ENCODE assay signal across 8 cellular contexts in the genomic region with DNA sequence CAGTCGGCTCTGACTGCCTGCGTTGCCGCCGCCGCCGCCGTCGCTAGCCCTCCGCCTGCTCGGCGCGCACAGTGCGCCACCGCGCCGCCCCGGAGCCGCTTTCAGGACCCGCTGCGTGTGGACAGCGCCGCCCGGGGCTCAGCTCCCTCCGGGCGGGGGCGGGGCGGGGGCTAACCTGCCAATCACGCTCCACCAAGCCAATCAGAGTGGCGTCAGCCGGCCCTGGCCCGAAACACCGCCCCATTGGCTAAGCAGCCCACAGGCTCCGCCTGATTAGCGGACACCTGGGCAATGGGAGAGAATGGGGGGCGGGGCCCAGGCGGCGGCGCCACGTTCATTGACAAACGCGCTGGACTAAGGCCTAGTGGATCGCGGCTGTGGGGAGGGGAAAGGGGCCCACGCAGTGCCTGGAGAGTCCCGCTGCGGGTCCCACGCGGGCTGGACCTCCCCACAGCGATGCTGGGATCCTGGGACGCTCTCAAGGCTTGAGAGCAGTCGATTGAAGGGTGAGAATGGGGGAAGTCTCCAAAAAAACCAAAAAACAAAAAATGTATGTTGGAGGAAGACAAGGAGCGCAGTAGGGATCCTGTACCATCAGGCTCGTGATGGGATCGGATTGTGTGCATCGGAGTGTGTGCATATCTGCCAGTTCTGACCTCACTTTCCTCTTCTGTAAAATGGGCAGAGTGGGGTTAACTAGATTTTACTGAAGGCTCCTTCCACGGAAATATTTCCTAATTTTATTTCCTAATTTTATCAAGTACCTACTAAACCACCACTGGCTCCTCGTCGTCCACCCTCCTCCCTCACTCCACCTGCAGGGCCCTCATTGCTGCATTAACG. TPM values are rescaled to one million over a fixed set of nuclear protein-coding genes. Genes with fewer than 3 reads are reported as not detected.
DNase-seq lines count a peak whose midpoint lies in the region; ATAC-seq lines count a peak whose summit lies in the region.

No MANE protein-coding gene starts in this region.

- peaks cover 87% of the 10 kb centered on the region for H3K27me3 Mint-ChIP-seq in activated CD4-positive, alpha-beta memory T cell treated with anti-CD3 and anti-CD28 coated beads for 36 hours
- H3K27me3 Mint-ChIP-seq in memory B cell = no peaks in the 10 kb centered on the region

- H3K4me3 Mint-ChIP-seq in activated CD4-positive, alpha-beta memory T cell treated with anti-CD3 and anti-CD28 coated beads for 36 hours = peak overlapping the region; percentile 62
- H3K4me3 Mint-ChIP-seq in memory B cell = peak overlapping the region; percentile 97

- H3K4me1 ChIP-seq in BLaER1 treated with 17β-estradiol and CSF1 and Interleukin-3, amounts not matched to agents 10 nM and 100 nM = peaks cover 28 to 92% (median 67%) of the 10 kb centered on the region in 10 experiments

- H3K9me3 ChIP-seq in BLaER1 treated with 17β-estradiol and CSF1 and Interleukin-3, amounts not matched to agents 10 nM and 100 nM (replicated peaks in 1 of 11) = peaks cover 0 to 8% (median 0%) of the 10 kb centered on the region in 11 experiments; a peak in 4 of 22 replicates

- intact Hi-C loops in activated CD4-positive, alpha-beta memory T cell treated with anti-CD3 and anti-CD28 coated beads for 36 hours (cut with micrococcal nuclease) = loop anchor here (1.0 to 5.0 kb wide), 3 partner anchors 9 to 261 kb away; a partner anchor contains a TSS

- peak; percentile 60 for DNase-seq in NCI-H524 treated with DMSO at 0.1 percent for 48 hours (lab: John Stamatoyannopoulos, UW)
- DNase-seq in activated CD4-positive, alpha-beta memory T cell treated with anti-CD3 and anti-CD28 coated beads for 36 hours = peak; percentile 95
- peak; percentile 74 for DNase-seq in effector CD4-positive, alpha-beta T cell
- DNase-seq in memory B cell (ENCODE audit: low spot score in 2 of 2) = peak; percentile 95 to 98
- peak; percentile 76 for DNase-seq in stimulated activated CD8-positive, alpha-beta memory T cell treated with anti-CD3 and anti-CD28 coated beads, Interleukin-15, amount 100 ng/mL, for 24 hours (ENCODE audit: low read depth)

- peaks cover 99 to 100% (median 99%) of the 10 kb centered on the region in 11 experiments for H3K27me3 ChIP-seq in BLaER1 treated with 17β-estradiol and CSF1 and Interleukin-3, amounts not matched to agents 10 nM and 100 nM

- H4K20me1 ChIP-seq in BLaER1 treated with 17β-estradiol and CSF1 and Interleukin-3, amounts not matched to agents 10 nM and 100 nM = peaks cover 0 to 94% (median 78%) of the 10 kb centered on the region in 11 experiments; a peak in 20 of 22 replicates

- peak; percentile 84 for ATAC-seq in GM19324 (IDR thresholded peaks at IDR 0.05; ENCODE audit: low FRiP score, unreplicated experiment)
- ATAC-seq in HG03442 (IDR thresholded peaks at IDR 0.05; ENCODE audit: unreplicated experiment) = peak; percentile 78
- ATAC-seq in memory B cell (ENCODE audit: low read depth) = peak; percentile 89

- no peaks in the 10 kb centered on the region for H3K36me3 Mint-ChIP-seq in activated CD4-positive, alpha-beta memory T cell treated with anti-CD3 and anti-CD28 coated beads for 36 hours
- H3K36me3 Mint-ChIP-seq in memory B cell = peaks cover 12% of the 10 kb centered on the region

- peak overlapping the region; percentile 68 to 93 (median 87); a peak in 19 of 22 replicates for H3K9ac ChIP-seq in BLaER1 treated with 17β-estradiol and CSF1 and Interleukin-3, amounts not matched to agents 10 nM and 100 nM

- peaks cover 0 to 44% (median 12%) of the 10 kb centered on the region in 11 experiments; a peak in 10 of 22 replicates for H3K36me3 ChIP-seq in BLaER1 treated with 17β-estradiol and CSF1 and Interleukin-3, amounts not matched to agents 10 nM and 100 nM

- peak overlapping the region; percentile 82 to 98 (median 96) for H3K4me2 ChIP-seq in BLaER1 treated with 17β-estradiol and CSF1 and Interleukin-3, amounts not matched to agents 10 nM and 100 nM

- H3K4me1 Mint-ChIP-seq in activated CD4-positive, alpha-beta memory T cell treated with anti-CD3 and anti-CD28 coated beads for 36 hours (ENCODE audit: low read depth) = peaks cover 47% of the 10 kb centered on the region
- peaks cover 55% of the 10 kb centered on the region for H3K4me1 Mint-ChIP-seq in memory B cell

- CTCF ChIA-PET in activated CD4-positive, alpha-beta memory T cell treated with anti-CD3 and anti-CD28 coated beads for 36 hours (lab: Charles Lee) = no interaction called here

- POLR2A ChIA-PET in activated CD4-positive, alpha-beta memory T cell treated with anti-CD3 and anti-CD28 coated beads for 36 hours (lab: Charles Lee) = no interaction called here

- H3K9me3 Mint-ChIP-seq in activated CD4-positive, alpha-beta memory T cell treated with anti-CD3 and anti-CD28 coated beads for 36 hours = no peaks in the 10 kb centered on the region
- no peaks in the 10 kb centered on the region for H3K9me3 Mint-ChIP-seq in memory B cell

- no peak overlapping the region for H3K27ac Mint-ChIP-seq in activated CD4-positive, alpha-beta memory T cell treated with anti-CD3 and anti-CD28 coated beads for 36 hours
- peak overlapping the region; percentile 83 for H3K27ac Mint-ChIP-seq in memory B cell

- H3K27ac ChIP-seq in BLaER1 treated with 17β-estradiol and CSF1 and Interleukin-3, amounts not matched to agents 10 nM and 100 nM = peak overlapping the region in 9 of 11 experiments; percentile 62 to 83 (median 79); a peak in 17 of 22 replicates

- H3K4me3 ChIP-seq in BLaER1 treated with 17β-estradiol and CSF1 and Interleukin-3, amounts not matched to agents 10 nM and 100 nM = peak overlapping the region; percentile 56 to 84 (median 79)

RNA-seq across cellular contexts. Expression of a gene that starts 6.3 kb away (rescaled TPM):
- under 1 TPM; 0.12 to 0.15 TPM for total RNA-seq in activated CD4-positive, alpha-beta memory T cell treated with anti-CD3 and anti-CD28 coated beads for 36 hours

Comparison
In these comparisons a context has a peak if more than half of its experiments do, and no peak if none do; other contexts are left out.
1. Peak in every context shown above with its lines: DNase-seq, ATAC-seq, H3K4me3 ChIP-seq and H3K27ac ChIP-seq.